Comparison of ENCODE assay signal across 8 cellular contexts in the genomic region with DNA sequence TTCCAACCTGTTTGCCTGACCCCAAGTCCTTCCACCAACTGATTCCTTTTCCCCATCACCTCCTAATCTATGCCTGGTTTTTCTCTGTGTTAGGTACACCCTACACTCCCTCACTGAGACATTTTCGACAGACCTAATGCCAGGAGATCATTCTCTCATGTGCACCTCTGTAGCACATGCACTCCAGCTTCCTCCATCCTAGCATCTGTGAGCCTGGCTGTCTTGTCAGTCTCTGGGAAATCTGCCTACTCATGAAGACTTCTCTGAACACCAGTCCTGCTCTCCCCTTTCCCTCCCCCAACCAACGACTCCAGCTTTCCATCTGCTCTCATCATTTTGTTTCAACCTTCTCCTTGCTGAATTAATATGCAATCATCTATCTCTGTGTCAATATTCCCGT. TPM values are rescaled to one million over a fixed set of nuclear protein-coding genes. Genes with fewer than 3 reads are reported as not detected.
DNase-seq lines count a peak whose midpoint lies in the region; ATAC-seq and TF ChIP-seq lines count a peak whose summit lies in the region.

No MANE protein-coding gene starts in this region.

- H3K4me1 ChIP-seq in HEK293 (ENCODE audit: control insufficient read depth, insufficient read depth, low read length) (no peaks in the 10 kb centered on the region), spleen (peaks cover 18 to 56% (median 35%) of the 10 kb centered on the region in 6 donors)

- no peak for TF ChIP-seq POLR2A in spleen (IDR thresholded peaks at IDR 0.05)

- DNase-seq in glutamatergic neuron: no peak
- DNase-seq in spleen: no peak
- DNase-seq in NCI-H2107 (lab: John Stamatoyannopoulos, UW): no peak
- no peak for DNase-seq in GM19238 (ENCODE audit: insufficient read length, low spot score)
- no peak for DNase-seq in AG08395 (ENCODE audit: low spot score)

- H3K9me3 ChIP-seq in HEK293 (ENCODE audit: control insufficient read depth, insufficient read depth, low read depth, low read length): no peaks in the 10 kb centered on the region
- H3K9me3 ChIP-seq in spleen: no peaks in the 10 kb centered on the region

- H3K27me3 ChIP-seq in spleen (replicated peaks in 1 of 7): no peaks in the 10 kb centered on the region

- H3K4me3 Mint-ChIP-seq in glutamatergic neuron (ENCODE audit: unreplicated experiment): peak overlapping the region; percentile 100

- H3K27ac ChIP-seq in HEK293 (ENCODE audit: extremely low read depth, low read depth, low read length) (no peak overlapping the region), spleen (peak overlapping the region in 4 of 8 donors; percentile 86 to 93 (median 88))

- intact Hi-C loops in spleen (cut with DNase I; ENCODE audit: low total_unique reads): no loop called here

- peak overlapping the region; percentile 24 for H3K27ac Mint-ChIP-seq in glutamatergic neuron (ENCODE audit: unreplicated experiment)

- POLR2A ChIA-PET in HEK293 (lab: Yijun Ruan, JAX): interaction anchor here (0.9 to 2.8 kb wide), 4 partner anchors 12 to 30 kb away, joined by 3 to 20 read pairs (median 10); a partner anchor contains a TSS

- CTCF ChIA-PET in HEK293 (lab: Yijun Ruan, JAX): interaction anchor here (0.5 to 1.0 kb wide), 4 partner anchors 10 to 162 kb away, joined by 3 read pairs; no protein-coding TSS in a partner anchor

- peak overlapping the region; percentile 61 for H3K4me3 ChIP-seq in HEK293 (ENCODE audit: low read depth, low read length)
- H3K4me3 ChIP-seq in WI38 (ENCODE audit: low read depth, low read length): peak overlapping the region; percentile 77
- peak overlapping the region; percentile 65 to 98 (median 84) for H3K4me3 ChIP-seq in spleen

- no peak for TF ChIP-seq CTCF in HEK293 (tag by site-specific recombination; IDR thresholded peaks at IDR 0.05)
- no peak for TF ChIP-seq CTCF in WI38 (IDR thresholded peaks at IDR 0.05; ENCODE audit: low read depth, low read length)
- TF ChIP-seq CTCF in glutamatergic neuron (IDR thresholded peaks at IDR 0.05; ENCODE audit: partially characterized antibody, unreplicated experiment): no peak
- TF ChIP-seq CTCF in spleen (IDR thresholded peaks at IDR 0.05 in 8 of 11, conservative IDR thresholded peaks at IDR 0.05 in 3 of 11): no peak

- 37 to 67% (median 51%) methylated on average over 3 of the region's 3 CpGs for WGBS in spleen, 5 donors

- peaks cover 8 to 50% of the 10 kb centered on the region in 2 experiments; a peak in 2 of 3 replicates for H3K36me3 ChIP-seq in HEK293 (ENCODE audit: control insufficient read depth in 2 of 2, insufficient read depth in 1 of 2, low read length in 2 of 2)
- H3K36me3 ChIP-seq in spleen: peaks cover 18 to 46% (median 38%) of the 10 kb centered on the region in 6 donors

- peaks cover 11% of the 10 kb centered on the region for H3K4me1 Mint-ChIP-seq in glutamatergic neuron (ENCODE audit: low read depth, unreplicated experiment)

- H3K27me3 Mint-ChIP-seq in glutamatergic neuron (ENCODE audit: unreplicated experiment): peaks cover 3% of the 10 kb centered on the region

- no peaks in the 10 kb centered on the region for H3K9me3 Mint-ChIP-seq in glutamatergic neuron (ENCODE audit: unreplicated experiment)

- no peak for ATAC-seq in HG03097 (IDR thresholded peaks at IDR 0.05; ENCODE audit: low FRiP score, unreplicated experiment)

- H3K36me3 Mint-ChIP-seq in glutamatergic neuron (ENCODE audit: unreplicated experiment): peaks cover 5% of the 10 kb centered on the region

TF ChIP-seq in HEK293, 187 proteins besides CTCF, POLR2A, EP300 and RAD21:
- TF ChIP-seq ZNF121 (tag by site-specific recombination; IDR thresholded peaks at IDR 0.05): no peak
- no peak for TF ChIP-seq ZNF600 (tag by site-specific recombination; IDR thresholded peaks at IDR 0.05)
- TF ChIP-seq TCF7L2 (IDR thresholded peaks at IDR 0.05; ENCODE audit: borderline replicate concordance, low read depth, low read length): no peak
- no peak for TF ChIP-seq ZNF426 (tag by site-specific recombination; IDR thresholded peaks at IDR 0.05)
- TF ChIP-seq, protein P1, sequence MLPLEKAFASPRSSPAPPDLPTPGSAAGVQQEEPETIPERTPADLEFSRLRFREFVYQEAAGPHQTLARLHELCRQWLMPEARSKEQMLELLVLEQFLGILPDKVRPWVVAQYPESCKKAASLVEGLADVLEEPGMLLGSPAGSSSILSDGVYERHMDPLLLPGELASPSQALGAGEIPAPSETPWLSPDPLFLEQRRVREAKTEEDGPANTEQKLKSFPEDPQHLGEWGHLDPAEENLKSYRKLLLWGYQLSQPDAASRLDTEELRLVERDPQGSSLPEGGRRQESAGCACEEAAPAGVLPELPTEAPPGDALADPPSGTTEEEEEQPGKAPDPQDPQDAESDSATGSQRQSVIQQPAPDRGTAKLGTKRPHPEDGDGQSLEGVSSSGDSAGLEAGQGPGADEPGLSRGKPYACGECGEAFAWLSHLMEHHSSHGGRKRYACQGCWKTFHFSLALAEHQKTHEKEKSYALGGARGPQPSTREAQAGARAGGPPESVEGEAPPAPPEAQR (tag by site-specific recombination; IDR thresholded peaks at IDR 0.05): no peak
- no peak for TF ChIP-seq HOXC10 (CRISPR knock-in tag; IDR thresholded peaks at IDR 0.05)
- TF ChIP-seq, protein P2, sequence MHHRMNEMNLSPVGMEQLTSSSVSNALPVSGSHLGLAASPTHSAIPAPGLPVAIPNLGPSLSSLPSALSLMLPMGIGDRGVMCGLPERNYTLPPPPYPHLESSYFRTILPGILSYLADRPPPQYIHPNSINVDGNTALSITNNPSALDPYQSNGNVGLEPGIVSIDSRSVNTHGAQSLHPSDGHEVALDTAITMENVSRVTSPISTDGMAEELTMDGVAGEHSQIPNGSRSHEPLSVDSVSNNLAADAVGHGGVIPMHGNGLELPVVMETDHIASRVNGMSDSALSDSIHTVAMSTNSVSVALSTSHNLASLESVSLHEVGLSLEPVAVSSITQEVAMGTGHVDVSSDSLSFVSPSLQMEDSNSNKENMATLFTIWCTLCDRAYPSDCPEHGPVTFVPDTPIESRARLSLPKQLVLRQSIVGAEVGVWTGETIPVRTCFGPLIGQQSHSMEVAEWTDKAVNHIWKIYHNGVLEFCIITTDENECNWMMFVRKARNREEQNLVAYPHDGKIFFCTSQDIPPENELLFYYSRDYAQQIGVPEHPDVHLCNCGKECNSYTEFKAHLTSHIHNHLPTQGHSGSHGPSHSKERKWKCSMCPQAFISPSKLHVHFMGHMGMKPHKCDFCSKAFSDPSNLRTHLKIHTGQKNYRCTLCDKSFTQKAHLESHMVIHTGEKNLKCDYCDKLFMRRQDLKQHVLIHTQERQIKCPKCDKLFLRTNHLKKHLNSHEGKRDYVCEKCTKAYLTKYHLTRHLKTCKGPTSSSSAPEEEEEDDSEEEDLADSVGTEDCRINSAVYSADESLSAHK (tag by site-specific recombination; IDR thresholded peaks at IDR 0.05): no peak
- TF ChIP-seq SCRT1 (tag by site-specific recombination; IDR thresholded peaks at IDR 0.05; ENCODE audit: borderline replicate concordance): no peak
- TF ChIP-seq ZNF146 (tag by site-specific recombination; IDR thresholded peaks at IDR 0.05): no peak
- no peak for TF ChIP-seq RBAK (tag by site-specific recombination; IDR thresholded peaks at IDR 0.05)
- no peak for TF ChIP-seq ZBTB7A (tag by site-specific recombination; IDR thresholded peaks at IDR 0.05; ENCODE audit: low read depth)
- no peak for TF ChIP-seq GLIS2 (tag by site-specific recombination; IDR thresholded peaks at IDR 0.05)

RNA-seq across cellular contexts. Expression of a gene that starts 1.0 kb away (rescaled TPM):
- 39.1 TPM for total RNA-seq in glutamatergic neuron (ENCODE audit: unreplicated experiment)
- total RNA-seq in spleen: 10 to 100 TPM; 24.8 to 38.3 (median 30.5) TPM
- polyA plus RNA-seq in spleen: 10 to 100 TPM; 18.3 to 23.8 (median 22.3) TPM

RNA-seq across cellular contexts. Expression of a gene that starts 1.1 kb away (rescaled TPM):
- total RNA-seq in glutamatergic neuron (ENCODE audit: unreplicated experiment) (85.3 TPM), spleen (100 to 1,000 TPM in 3 of 7 donors, 10 to 100 TPM in 4; 64.7 to 115 (median 75.7) TPM)
- 10 to 100 TPM in 2 of 3 donors, 1 to 10 TPM in 1; 9.4 to 35.6 (median 16.7) TPM for polyA plus RNA-seq in spleen

RNA-seq across cellular contexts. Expression of a gene that starts 20.8 kb away (rescaled TPM):
- 18.7 TPM for total RNA-seq in glutamatergic neuron (ENCODE audit: unreplicated experiment)
- 10 to 100 TPM; 42.9 to 78.7 (median 54.1) TPM for total RNA-seq in spleen
- polyA plus RNA-seq in spleen: 10 to 100 TPM; 38.7 to 55.5 (median 43.2) TPM

RNA-seq across cellular contexts. Expression of a gene that starts 29.8 kb away (rescaled TPM):
- total RNA-seq in glutamatergic neuron (ENCODE audit: unreplicated experiment) (22.5 TPM), spleen (10 to 100 TPM in 4 of 7 donors, 1 to 10 TPM in 3; 3.8 to 18.4 (median 12.5) TPM)
- 10 to 100 TPM in 1 of 3 donors, 1 to 10 TPM in 2; 2.1 to 25.9 (median 7.0) TPM for polyA plus RNA-seq in spleen

RNA-seq across cellular contexts. Expression of a gene that starts 51.0 kb away (rescaled TPM):
- total RNA-seq in glutamatergic neuron (ENCODE audit: unreplicated experiment) (not detected), spleen (1 to 10 TPM in 4 of 7 donors, under 1 TPM in 2, not detected in 1; 0.47 to 2.2 (median 1.3) TPM)
- not detected for polyA plus RNA-seq in spleen
